In genomic region chrX:47991263-47992092, GRCh38 we compare ENCODE assay signal across 13 cellular contexts. TPM values are rescaled to one million over a fixed set of nuclear protein-coding genes. Genes with fewer than 3 reads are reported as not detected.
DNase-seq lines count a peak whose midpoint lies in the region; ATAC-seq and TF ChIP-seq lines count a peak whose summit lies in the region.
"Had no signal": no experiment of that assay in that cellular context is flagged by ENCODE, and none has a peak within 500 bp of the region (broad histone marks: within the 10 kb centered on the region; RNA-seq: fewer than 3 reads in every experiment).

No MANE protein-coding gene starts in this region.

- H3K9me3 ChIP-seq in SJCRH30 (replicated peaks) (no peaks in the 10 kb centered on the region), H9 (ENCODE audit: control insufficient read depth, low read depth, low read length) (peaks cover 46% of the 10 kb centered on the region)
- H3K9me3 ChIP-seq: colonic mucosa, upper lobe of right lung had no signal

- H2AK5ac ChIP-seq in H9 (ENCODE audit: insufficient read length, low read length): no peak overlapping the region

- H3K4ac ChIP-seq in H9 (ENCODE audit: low read depth, low read length): no peak overlapping the region

- no peak overlapping the region for H3K4me3 ChIP-seq in fibroblast of mammary gland (ENCODE audit: control insufficient read depth, low read depth, low read length)
- no peak overlapping the region for H3K4me3 ChIP-seq in SJCRH30
- H3K4me3 ChIP-seq: colonic mucosa, ovary, upper lobe of right lung had no signal

- H3K23ac ChIP-seq in H9 (ENCODE audit: insufficient read length, low read depth, low read length): no peak overlapping the region

- H3K23me2 ChIP-seq in H9 (ENCODE audit: insufficient read length, low read depth, low read length, poor library complexity, severe bottlenecking): no peaks in the 10 kb centered on the region

- no peaks in the 10 kb centered on the region for H3K27me3 Mint-ChIP-seq in activated T-cell treated with anti-CD3 and anti-CD28 coated beads, Interleukin-2, amount 50 U/mL, for 4 hours (ENCODE audit: low read depth)
- H3K27me3 Mint-ChIP-seq in activated CD4-positive, alpha-beta memory T cell treated with anti-CD3 and anti-CD28 coated beads for 36 hours: no peaks in the 10 kb centered on the region
- H3K27me3 Mint-ChIP-seq in H9 (ENCODE audit: low read depth): no peaks in the 10 kb centered on the region; the same call in 1 of the 2 replicates

- H3K36me3 Mint-ChIP-seq in activated T-cell treated with anti-CD3 and anti-CD28 coated beads, Interleukin-2, amount 50 U/mL, for 4 hours (ENCODE audit: insufficient read depth): peaks cover 39% of the 10 kb centered on the region
- peaks cover 59% of the 10 kb centered on the region for H3K36me3 Mint-ChIP-seq in activated CD4-positive, alpha-beta memory T cell treated with anti-CD3 and anti-CD28 coated beads for 36 hours
- peaks cover 44 to 64% (median 62%) of the 10 kb centered on the region in 3 experiments for H3K36me3 Mint-ChIP-seq in H9 (ENCODE audit: insufficient read depth in 1 of 3, low read depth in 3 of 3)

- POLR2A ChIA-PET in activated CD4-positive, alpha-beta memory T cell treated with anti-CD3 and anti-CD28 coated beads for 36 hours (lab: Charles Lee): no interaction called here

- peaks cover 3% of the 10 kb centered on the region for H3K9me3 Mint-ChIP-seq in activated T-cell treated with anti-CD3 and anti-CD28 coated beads, Interleukin-2, amount 50 U/mL, for 4 hours
- H3K9me3 Mint-ChIP-seq in activated CD4-positive, alpha-beta memory T cell treated with anti-CD3 and anti-CD28 coated beads for 36 hours: peaks cover 2% of the 10 kb centered on the region
- H3K9me3 Mint-ChIP-seq in H9: peaks cover 73 to 87% of the 10 kb centered on the region in 2 experiments

- no peaks in the 10 kb centered on the region for H3K4me1 ChIP-seq in SJCRH30
- no peaks in the 10 kb centered on the region for H3K4me1 ChIP-seq in H9 (ENCODE audit: insufficient read depth, low read length)
- H3K4me1 ChIP-seq: colonic mucosa, upper lobe of right lung had no signal

- H3K14ac ChIP-seq in H9 (ENCODE audit: insufficient read depth, low read length): no peak overlapping the region

- CTCF ChIA-PET in activated CD4-positive, alpha-beta memory T cell treated with anti-CD3 and anti-CD28 coated beads for 36 hours (lab: Charles Lee): no interaction called here

- H3K27ac Mint-ChIP-seq in activated CD4-positive, alpha-beta memory T cell treated with anti-CD3 and anti-CD28 coated beads for 36 hours: peak overlapping the region; percentile 51
- peak overlapping the region in 1 of 3 experiments; percentile 85; a peak in 2 of 7 replicates for H3K27ac Mint-ChIP-seq in H9

- no peaks in the 10 kb centered on the region; the same call in 1 of the 2 replicates for H3K36me3 ChIP-seq in SJCRH30
- H3K36me3 ChIP-seq: colonic mucosa, ovary, upper lobe of right lung had no signal

- H3K4me2 ChIP-seq in H9 (ENCODE audit: insufficient read depth, insufficient read length, low read length): no peak overlapping the region

- H3K56ac ChIP-seq in H9 (ENCODE audit: insufficient read length, low read depth, low read length): no peak overlapping the region

- DNase-seq in activated T-cell treated with anti-CD3 and anti-CD28 coated beads, Interleukin-2, amount 50 U/mL, for 4 hours: no peak
- DNase-seq in activated T-cell treated with anti-CD3 and anti-CD28 coated beads, Interleukin-2, amount 50 U/mL, for 1 hour: no peak
- peak; percentile 10 for DNase-seq in activated CD4-positive, alpha-beta memory T cell treated with anti-CD3 and anti-CD28 coated beads for 36 hours
- DNase-seq in fibroblast of mammary gland (ENCODE audit: low read depth): peak; percentile 78
- DNase-seq in stromal cell of bone marrow (ENCODE audit: low read depth): peak; percentile 2
- no peak for DNase-seq in SJCRH30
- no peak for DNase-seq in erythroblast (lab: John Stamatoyannopoulos, UW)
- DNase-seq in H9: no peak
- DNase-seq: colonic mucosa, NCI-H345, ovary, SIG-M5, upper lobe of right lung had no signal

- H3K27ac ChIP-seq in SJCRH30 (no peak overlapping the region), H9 (ENCODE audit: insufficient read length, low read depth, low read length) (no peak overlapping the region)
- H3K27ac ChIP-seq: colonic mucosa, ovary, upper lobe of right lung had no signal

- H2BK120ac ChIP-seq in H9 (ENCODE audit: low read depth, low read length, poor library complexity, severe bottlenecking): no peak overlapping the region

- no peak for TF ChIP-seq POLR2A in erythroblast (IDR thresholded peaks at IDR 0.05; ENCODE audit: low read length)

- peaks cover 36% of the 10 kb centered on the region for H3K4me1 Mint-ChIP-seq in activated T-cell treated with anti-CD3 and anti-CD28 coated beads, Interleukin-2, amount 50 U/mL, for 4 hours (ENCODE audit: low read depth)
- H3K4me1 Mint-ChIP-seq in activated CD4-positive, alpha-beta memory T cell treated with anti-CD3 and anti-CD28 coated beads for 36 hours (ENCODE audit: low read depth): peaks cover 35% of the 10 kb centered on the region
- H3K4me1 Mint-ChIP-seq in H9: 0 out of 4 replicates have a peak, but pooled peaks cover 0 to 2% of the 10 kb centered on the region in 2 experiments

- H2BK20ac ChIP-seq in H9 (ENCODE audit: low read depth, low read length, poor library complexity, severe bottlenecking): no peak overlapping the region

- no peaks in the 10 kb centered on the region for H4K20me1 ChIP-seq in H9 (ENCODE audit: control insufficient read depth, insufficient read depth, insufficient read length)

- no peak overlapping the region for H4K8ac ChIP-seq in H9 (replicated peaks; ENCODE audit: insufficient read length, low read depth, low read length)

- H4K5ac ChIP-seq in H9 (ENCODE audit: insufficient read length, low read depth, low read length): no peak overlapping the region

- no peak overlapping the region for H3K9ac ChIP-seq in H9 (ENCODE audit: extremely low read depth, insufficient read length, low read length)

- no peak overlapping the region for H4K91ac ChIP-seq in H9 (ENCODE audit: insufficient read length, low read depth, low read length)

- no peak overlapping the region for H2BK5ac ChIP-seq in H9 (ENCODE audit: insufficient read length, low read length)

- no peak overlapping the region for H3K18ac ChIP-seq in H9 (ENCODE audit: insufficient read length, low read depth, low read length)

- intact Hi-C loops in activated CD4-positive, alpha-beta memory T cell treated with anti-CD3 and anti-CD28 coated beads for 36 hours (cut with micrococcal nuclease): no loop called here

- WGBS in H9 (ENCODE audit: extremely low coverage, insufficient read length, low lambda C conversion rate): no CpG with 5 or more reads among the region's 5 CpGs

- no peak overlapping the region for H2BK15ac ChIP-seq in H9 (ENCODE audit: low read depth, low read length)

- no peak overlapping the region for H3T11ph ChIP-seq in H9 (ENCODE audit: low read length)

- H3K79me1 ChIP-seq in H9 (ENCODE audit: insufficient read depth, low read depth, low read length, poor library complexity, severe bottlenecking): no peaks in the 10 kb centered on the region

- no peaks in the 10 kb centered on the region; the same call in 1 of the 2 replicates for H3K79me2 ChIP-seq in H9 (ENCODE audit: insufficient read depth, low read length)

- H2BK12ac ChIP-seq in H9 (ENCODE audit: insufficient read length, low read depth, low read length): no peak overlapping the region

- no peak for TF ChIP-seq CTCF in fibroblast of mammary gland (conservative IDR thresholded peaks at IDR 0.05; ENCODE audit: control insufficient read depth, insufficient read depth, low read depth, low read length)
- TF ChIP-seq CTCF in H9 (conservative IDR thresholded peaks at IDR 0.05): no peak

- ATAC-seq in activated T-cell treated with anti-CD3 and anti-CD28 coated beads, Interleukin-2, amount 50 U/mL, for 4 hours: peak; percentile 52 to 77
- ATAC-seq: upper lobe of right lung had no signal

- no peak overlapping the region for H3K4me3 Mint-ChIP-seq in activated T-cell treated with anti-CD3 and anti-CD28 coated beads, Interleukin-2, amount 50 U/mL, for 4 hours
- no peak overlapping the region for H3K4me3 Mint-ChIP-seq in activated CD4-positive, alpha-beta memory T cell treated with anti-CD3 and anti-CD28 coated beads for 36 hours
- H3K4me3 Mint-ChIP-seq in H9: no peak overlapping the region

- H2AFZ ChIP-seq in H9 (ENCODE audit: low read length): no peak overlapping the region

- H3K27me3 ChIP-seq in SJCRH30 (no peaks in the 10 kb centered on the region), H9 (ENCODE audit: insufficient read depth, low read length) (no peaks in the 10 kb centered on the region)
- H3K27me3 ChIP-seq: colonic mucosa, ovary, upper lobe of right lung had no signal

RNA-seq across cellular contexts. Expression of gene ZNF182, which starts 12.3 kb away (rescaled TPM):
- total RNA-seq in activated T-cell treated with anti-CD3 and anti-CD28 coated beads, Interleukin-2, amount 50 U/mL, for 4 hours: 1 to 10 TPM; 3.3 to 4.0 (median 3.7) TPM
- total RNA-seq in activated CD4-positive, alpha-beta memory T cell treated with anti-CD3 and anti-CD28 coated beads for 36 hours: 1 to 10 TPM; 6.5 to 7.1 TPM
- 4.2 and 4.4 TPM in 2 replicates for total RNA-seq in SJCRH30 (2014; rRNA removed; shearing (Covaris generic))
- 7.5 and 7.6 TPM in 2 replicates for total RNA-seq in H9 (2021)

RNA-seq across cellular contexts. Expression of gene SPACA5, which starts 15.3 kb away (rescaled TPM):
- not detected for total RNA-seq in activated T-cell treated with anti-CD3 and anti-CD28 coated beads, Interleukin-2, amount 50 U/mL, for 4 hours
- total RNA-seq in activated CD4-positive, alpha-beta memory T cell treated with anti-CD3 and anti-CD28 coated beads for 36 hours: not detected
- not detected in 2 replicates for total RNA-seq in SJCRH30 (2014; rRNA removed; shearing (Covaris generic))
- not detected in 2 replicates for total RNA-seq in H9 (2021)
- total RNA-seq: colonic mucosa, ovary, upper lobe of right lung had no signal

Comparison
In these comparisons a context has a peak if more than half of its experiments do, and no peak if none do; other contexts are left out.
1. DNase-seq: peak in activated CD4-positive, alpha-beta memory T cell treated with anti-CD3 and anti-CD28 coated beads for 36 hours (single experiment), fibroblast of mammary gland (single experiment) and stromal cell of bone marrow (single experiment); none in activated T-cell treated with anti-CD3 and anti-CD28 coated beads, Interleukin-2, amount 50 U/mL, for 4 hours (single experiment), activated T-cell treated with anti-CD3 and anti-CD28 coated beads, Interleukin-2, amount 50 U/mL, for 1 hour (single experiment), SJCRH30 (0 of 2), erythroblast (0 of 2) and H9 (single experiment).